20 cellular contexts compared by ENCODE assay signal in the genomic region with DNA sequence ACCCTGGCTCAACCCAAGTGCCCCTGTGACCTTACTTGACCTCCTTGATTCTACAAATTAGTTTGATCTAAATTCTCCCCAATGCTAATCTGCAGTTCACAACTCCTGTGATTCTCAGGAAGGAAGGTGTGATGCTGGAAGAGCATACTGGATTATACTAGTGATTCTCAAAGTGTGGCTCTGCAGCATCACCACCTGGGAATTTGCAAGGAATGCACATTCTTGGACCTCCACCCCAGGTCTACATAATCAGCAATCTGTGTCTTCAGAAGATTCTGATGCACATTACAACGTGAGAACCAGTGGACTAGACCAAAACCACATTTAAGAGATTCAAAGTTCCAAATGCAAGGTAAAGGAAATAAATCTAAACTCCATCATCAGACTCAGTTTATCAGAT.
"Had no signal": no experiment of that assay in that cellular context is flagged by ENCODE, and none has a peak within 500 bp of the region (broad histone marks: within the 10 kb centered on the region; RNA-seq: fewer than 3 reads in every experiment).

No MANE protein-coding gene starts in this region.

- DNase-seq: activated CD4-positive, alpha-beta T cell treated with anti-CD3 and anti-CD28 coated beads for 48 hours; activated CD4-positive, alpha-beta T cell treated with anti-CD3 and anti-CD28 coated beads, Interleukin-2, amount 50 U/mL, for 48 hours; activated CD8-positive, alpha-beta memory T cell treated with anti-CD3 and anti-CD28 coated beads, Interleukin-2, amount 50 U/mL, for 4 hours; activated gamma-delta T cell; activated naive CD4-positive, alpha-beta T cell treated with anti-CD3 and anti-CD28 coated beads, Interleukin-2, amount 10 ng/mL, durations not matched to agents 7 days and 5 days; activated naive CD8-positive, alpha-beta T cell treated with anti-CD3 and anti-CD28 coated beads, Interleukin-2, amount 10 ng/mL, durations not matched to agents 7 days and 5 days; activated T-cell treated with anti-CD3 and anti-CD28 coated beads, Interleukin-2, amount 50 U/mL, for 1 hour; caudate nucleus; effector CD4-positive, alpha-beta T cell; esophagus squamous epithelium; left colon; mammary epithelial cell; naive B cell; nephron progenitor cell; ovary; sigmoid colon; small intestine; stimulated activated CD4-positive, alpha-beta T cell treated with anti-CD3 and anti-CD28 coated beads, Interleukin-4, amount 100 ng/mL, for 24 hours had no signal

- H3K4me3 ChIP-seq: ascending aorta, esophagus squamous epithelium, ovary, sigmoid colon, vagina had no signal
